17 cellular contexts compared by ENCODE assay signal in the genomic region with DNA sequence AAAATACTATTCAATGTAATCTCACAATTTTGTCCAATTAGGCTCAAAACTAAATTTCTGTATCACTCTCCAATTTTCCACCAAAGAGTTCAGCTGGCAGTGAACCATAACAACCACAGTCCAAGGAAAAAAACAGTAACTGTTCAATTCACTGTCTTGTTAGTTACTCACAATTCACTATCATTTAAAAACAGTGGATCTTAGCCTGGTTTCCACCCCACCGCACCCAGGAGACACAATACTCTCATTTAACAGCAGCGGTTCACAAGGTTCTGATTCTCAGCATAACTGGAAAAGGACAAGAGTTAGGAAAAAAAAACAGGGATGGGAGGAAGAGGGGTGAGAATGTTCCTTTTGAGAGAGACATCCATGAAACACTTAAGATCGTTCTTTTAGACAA. TPM values are rescaled to one million over a fixed set of nuclear protein-coding genes. Genes with fewer than 3 reads are reported as not detected.
DNase-seq lines count a peak whose midpoint lies in the region; ATAC-seq and TF ChIP-seq lines count a peak whose summit lies in the region.
"Had no signal": no experiment of that assay in that cellular context is flagged by ENCODE, and none has a peak within 500 bp of the region (broad histone marks: within the 10 kb centered on the region; RNA-seq: fewer than 3 reads in every experiment).

No MANE protein-coding gene starts in this region.

- TF ChIP-seq CTCF in heart right ventricle (IDR thresholded peaks at IDR 0.05): no peak

- H3K27me3 Mint-ChIP-seq in activated naive CD4-positive, alpha-beta T cell treated with anti-CD3 and anti-CD28 coated beads for 36 hours (ENCODE audit: low read depth): no peaks in the 10 kb centered on the region
- H3K27me3 Mint-ChIP-seq in activated T-helper 1 cell treated with anti-CD3 and anti-CD28 coated beads, Interleukin-12 subunit alpha, Interleukin-12 subunit beta, Interleukin-2, Interleukin-4 antibody, amounts not matched to agents 30 ng/mL and 10 ng/mL and 1 ng/mL, durations not matched to agents 14 hours and 24 hours and 36 hours (ENCODE audit: insufficient read depth): no peaks in the 10 kb centered on the region
- no peaks in the 10 kb centered on the region for H3K27me3 Mint-ChIP-seq in activated T-helper 2 cell treated with anti-CD3 and anti-CD28 coated beads, Interferon-gamma antibody, Interleukin-2, Interleukin-4, amounts not matched to agents 10 μg/mL and 5 μg/mL and 100 μg/mL, durations not matched to agents 14 hours and 24 hours and 36 hours (ENCODE audit: low read depth)

- intact Hi-C loops in activated naive CD4-positive, alpha-beta T cell treated with anti-CD3 and anti-CD28 coated beads for 36 hours (cut with micrococcal nuclease): loop anchor here (1.0 kb wide), 4 partner anchors 96 to 239 kb away; no protein-coding TSS in a partner anchor
- intact Hi-C loops in heart right ventricle (cut with DNase I): loop anchor here in 7 of 10 donors (2.0 to 10.0 kb wide), 9 partner anchors 40 to 240 kb away; a partner anchor contains a TSS
- intact Hi-C loops in activated T-helper 1 cell treated with anti-CD3 and anti-CD28 coated beads, Interleukin-12 subunit alpha, Interleukin-12 subunit beta, Interleukin-2, Interleukin-4 antibody, amounts not matched to agents 30 ng/mL and 10 ng/mL and 1 ng/mL, durations not matched to agents 14 hours and 24 hours and 36 hours (cut with micrococcal nuclease): loop anchor here (1.0 to 5.0 kb wide), 6 partner anchors 35 to 238 kb away; a partner anchor contains a TSS
- intact Hi-C loops in activated T-helper 2 cell treated with anti-CD3 and anti-CD28 coated beads, Interferon-gamma antibody, Interleukin-2, Interleukin-4, amounts not matched to agents 10 μg/mL and 5 μg/mL and 100 μg/mL, durations not matched to agents 14 hours and 24 hours and 36 hours (cut with micrococcal nuclease): loop anchor here (1.0 to 5.0 kb wide), 5 partner anchors 40 to 240 kb away; a partner anchor contains a TSS

- DNase-seq in activated naive CD4-positive, alpha-beta T cell treated with anti-CD3 and anti-CD28 coated beads for 36 hours: no peak
- DNase-seq in activated naive CD4-positive, alpha-beta T cell treated with Interleukin-2 at 50 U/mL for 16 hours: no peak
- DNase-seq in heart right ventricle: no peak
- no peak for DNase-seq in stimulated activated effector memory CD8-positive, alpha-beta T cell treated with anti-CD3 and anti-CD28 coated beads, Interleukin-12 subunit alpha, Interleukin-12 subunit beta, amount 100 ng/mL, for 72 hours (ENCODE audit: low spot score in 2 of 2)
- no peak for DNase-seq in activated T-helper 1 cell treated with anti-CD3 and anti-CD28 coated beads, Interleukin-12 subunit alpha, Interleukin-12 subunit beta, Interleukin-2, Interleukin-4 antibody, amounts not matched to agents 30 ng/mL and 10 ng/mL and 1 ng/mL, durations not matched to agents 14 hours and 24 hours and 36 hours (ENCODE audit: low spot score)
- DNase-seq in activated T-helper 2 cell treated with anti-CD3 and anti-CD28 coated beads, Interferon-gamma antibody, Interleukin-2, Interleukin-4, amounts not matched to agents 10 μg/mL and 5 μg/mL and 100 μg/mL, durations not matched to agents 14 hours and 24 hours and 36 hours (ENCODE audit: low spot score): no peak
- DNase-seq: activated CD8-positive, alpha-beta memory T cell treated with anti-CD3 and anti-CD28 coated beads for 24 hours; amygdala; effector CD8-positive, alpha-beta T cell; glutamatergic neuron; left colon; NCI-H2081; occipital lobe; stimulated activated CD4-positive, alpha-beta T cell treated with anti-CD3 and anti-CD28 coated beads, Interleukin-15, amount 100 ng/mL, for 24 hours had no signal

- no peak overlapping the region for H3K27ac ChIP-seq in heart right ventricle

- H3K9me3 Mint-ChIP-seq in activated naive CD4-positive, alpha-beta T cell treated with anti-CD3 and anti-CD28 coated beads for 36 hours: no peaks in the 10 kb centered on the region
- H3K9me3 Mint-ChIP-seq in stimulated activated effector memory CD8-positive, alpha-beta T cell treated with anti-CD3 and anti-CD28 coated beads, Interleukin-12 subunit alpha, Interleukin-12 subunit beta, amount 100 ng/mL, for 72 hours: no peaks in the 10 kb centered on the region
- H3K9me3 Mint-ChIP-seq in activated T-helper 1 cell treated with anti-CD3 and anti-CD28 coated beads, Interleukin-12 subunit alpha, Interleukin-12 subunit beta, Interleukin-2, Interleukin-4 antibody, amounts not matched to agents 30 ng/mL and 10 ng/mL and 1 ng/mL, durations not matched to agents 14 hours and 24 hours and 36 hours: no peaks in the 10 kb centered on the region
- no peaks in the 10 kb centered on the region for H3K9me3 Mint-ChIP-seq in activated T-helper 2 cell treated with anti-CD3 and anti-CD28 coated beads, Interferon-gamma antibody, Interleukin-2, Interleukin-4, amounts not matched to agents 10 μg/mL and 5 μg/mL and 100 μg/mL, durations not matched to agents 14 hours and 24 hours and 36 hours

- peaks cover 40% of the 10 kb centered on the region for H3K4me1 Mint-ChIP-seq in activated naive CD4-positive, alpha-beta T cell treated with anti-CD3 and anti-CD28 coated beads for 36 hours (ENCODE audit: low read depth)
- H3K4me1 Mint-ChIP-seq in stimulated activated effector memory CD8-positive, alpha-beta T cell treated with anti-CD3 and anti-CD28 coated beads, Interleukin-12 subunit alpha, Interleukin-12 subunit beta, amount 100 ng/mL, for 72 hours: peaks cover 34% of the 10 kb centered on the region
- H3K4me1 Mint-ChIP-seq in activated T-helper 1 cell treated with anti-CD3 and anti-CD28 coated beads, Interleukin-12 subunit alpha, Interleukin-12 subunit beta, Interleukin-2, Interleukin-4 antibody, amounts not matched to agents 30 ng/mL and 10 ng/mL and 1 ng/mL, durations not matched to agents 14 hours and 24 hours and 36 hours (ENCODE audit: low read depth): peaks cover 21% of the 10 kb centered on the region
- peaks cover 22% of the 10 kb centered on the region for H3K4me1 Mint-ChIP-seq in activated T-helper 2 cell treated with anti-CD3 and anti-CD28 coated beads, Interferon-gamma antibody, Interleukin-2, Interleukin-4, amounts not matched to agents 10 μg/mL and 5 μg/mL and 100 μg/mL, durations not matched to agents 14 hours and 24 hours and 36 hours (ENCODE audit: low read depth)

- no peaks in the 10 kb centered on the region for H3K36me3 Mint-ChIP-seq in activated naive CD4-positive, alpha-beta T cell treated with anti-CD3 and anti-CD28 coated beads for 36 hours (ENCODE audit: low read depth)
- peaks cover 13% of the 10 kb centered on the region for H3K36me3 Mint-ChIP-seq in stimulated activated effector memory CD8-positive, alpha-beta T cell treated with anti-CD3 and anti-CD28 coated beads, Interleukin-12 subunit alpha, Interleukin-12 subunit beta, amount 100 ng/mL, for 72 hours
- H3K36me3 Mint-ChIP-seq in activated T-helper 1 cell treated with anti-CD3 and anti-CD28 coated beads, Interleukin-12 subunit alpha, Interleukin-12 subunit beta, Interleukin-2, Interleukin-4 antibody, amounts not matched to agents 30 ng/mL and 10 ng/mL and 1 ng/mL, durations not matched to agents 14 hours and 24 hours and 36 hours (ENCODE audit: low read depth): peaks cover 4% of the 10 kb centered on the region
- peaks cover 3% of the 10 kb centered on the region for H3K36me3 Mint-ChIP-seq in activated T-helper 2 cell treated with anti-CD3 and anti-CD28 coated beads, Interferon-gamma antibody, Interleukin-2, Interleukin-4, amounts not matched to agents 10 μg/mL and 5 μg/mL and 100 μg/mL, durations not matched to agents 14 hours and 24 hours and 36 hours (ENCODE audit: low read depth)

- 58 to 61% methylated on average over 3 of the region's 3 CpGs for WGBS in heart right ventricle, 2 donors

- H3K27ac Mint-ChIP-seq in activated naive CD4-positive, alpha-beta T cell treated with anti-CD3 and anti-CD28 coated beads for 36 hours: peak overlapping the region; percentile 76
- peak overlapping the region; percentile 41 for H3K27ac Mint-ChIP-seq in stimulated activated effector memory CD8-positive, alpha-beta T cell treated with anti-CD3 and anti-CD28 coated beads, Interleukin-12 subunit alpha, Interleukin-12 subunit beta, amount 100 ng/mL, for 72 hours
- H3K27ac Mint-ChIP-seq in activated T-helper 1 cell treated with anti-CD3 and anti-CD28 coated beads, Interleukin-12 subunit alpha, Interleukin-12 subunit beta, Interleukin-2, Interleukin-4 antibody, amounts not matched to agents 30 ng/mL and 10 ng/mL and 1 ng/mL, durations not matched to agents 14 hours and 24 hours and 36 hours: no peak overlapping the region
- no peak overlapping the region for H3K27ac Mint-ChIP-seq in activated T-helper 2 cell treated with anti-CD3 and anti-CD28 coated beads, Interferon-gamma antibody, Interleukin-2, Interleukin-4, amounts not matched to agents 10 μg/mL and 5 μg/mL and 100 μg/mL, durations not matched to agents 14 hours and 24 hours and 36 hours

- ATAC-seq in SK-N-SH treated with all-trans-retinoic acid at 6 μM for 48 hours (peak; percentile 28; the same call in 2 of the 3 replicates), heart right ventricle (peak in 5 of 8 donors; percentile 41 to 65 (median 58)), HG03432 (IDR thresholded peaks at IDR 0.05; ENCODE audit: unreplicated experiment) (no peak)
- ATAC-seq in stimulated activated effector memory CD8-positive, alpha-beta T cell treated with anti-CD3 and anti-CD28 coated beads, Interleukin-12 subunit alpha, Interleukin-12 subunit beta, amount 100 ng/mL, for 72 hours: no peak
- ATAC-seq: HCT116 had no signal

- H3K4me1 ChIP-seq in heart right ventricle: peaks cover 0 to 63% (median 56%) of the 10 kb centered on the region in 9 donors

- CTCF ChIA-PET in activated naive CD4-positive, alpha-beta T cell treated with anti-CD3 and anti-CD28 coated beads for 36 hours (lab: Charles Lee): interaction anchor here (0.7 to 3.9 kb wide), 11 partner anchors 11 to 472 kb away, joined by 3 to 24 read pairs (median 5); no protein-coding TSS in a partner anchor

- no peaks in the 10 kb centered on the region for H3K9me3 ChIP-seq in heart right ventricle

- no peak overlapping the region for H3K4me3 ChIP-seq in heart right ventricle

- H3K36me3 ChIP-seq in heart right ventricle: no peaks in the 10 kb centered on the region

- H3K27me3 ChIP-seq in heart right ventricle: no peaks in the 10 kb centered on the region

- H3K4me3 Mint-ChIP-seq in activated naive CD4-positive, alpha-beta T cell treated with anti-CD3 and anti-CD28 coated beads for 36 hours: no peak overlapping the region
- peak overlapping the region; percentile 22 for H3K4me3 Mint-ChIP-seq in stimulated activated effector memory CD8-positive, alpha-beta T cell treated with anti-CD3 and anti-CD28 coated beads, Interleukin-12 subunit alpha, Interleukin-12 subunit beta, amount 100 ng/mL, for 72 hours
- no peak overlapping the region for H3K4me3 Mint-ChIP-seq in activated T-helper 1 cell treated with anti-CD3 and anti-CD28 coated beads, Interleukin-12 subunit alpha, Interleukin-12 subunit beta, Interleukin-2, Interleukin-4 antibody, amounts not matched to agents 30 ng/mL and 10 ng/mL and 1 ng/mL, durations not matched to agents 14 hours and 24 hours and 36 hours
- no peak overlapping the region for H3K4me3 Mint-ChIP-seq in activated T-helper 2 cell treated with anti-CD3 and anti-CD28 coated beads, Interferon-gamma antibody, Interleukin-2, Interleukin-4, amounts not matched to agents 10 μg/mL and 5 μg/mL and 100 μg/mL, durations not matched to agents 14 hours and 24 hours and 36 hours (ENCODE audit: low read depth)

RNA-seq across cellular contexts. Expression of a gene that starts 40.5 kb away (rescaled TPM):
- 10 to 100 TPM; 42.4 to 46.0 TPM for total RNA-seq in activated naive CD4-positive, alpha-beta T cell treated with anti-CD3 and anti-CD28 coated beads for 36 hours
- 10 to 100 TPM; 53.8 to 76.5 (median 67.0) TPM for total RNA-seq in heart right ventricle
- 10 to 100 TPM in 1 of 2 donors, 1 to 10 TPM in 1; 9.4 to 12.4 TPM for polyA plus RNA-seq in heart right ventricle
- 65.5 and 66.1 TPM in 2 replicates for total RNA-seq in activated T-helper 1 cell treated with anti-CD3 and anti-CD28 coated beads, Interleukin-12 subunit alpha, Interleukin-12 subunit beta, Interleukin-2, Interleukin-4 antibody, amounts not matched to agents 30 ng/mL and 10 ng/mL and 1 ng/mL, durations not matched to agents 14 hours and 24 hours and 36 hours
- 49.0 and 52.5 TPM in 2 replicates for total RNA-seq in activated T-helper 2 cell treated with anti-CD3 and anti-CD28 coated beads, Interferon-gamma antibody, Interleukin-2, Interleukin-4, amounts not matched to agents 10 μg/mL and 5 μg/mL and 100 μg/mL, durations not matched to agents 14 hours and 24 hours and 36 hours

Comparison
In these comparisons a context has a peak if more than half of its experiments do, and no peak if none do; other contexts are left out.
1. H3K27ac Mint-ChIP-seq: peak in activated naive CD4-positive, alpha-beta T cell treated with anti-CD3 and anti-CD28 coated beads for 36 hours (single experiment) and stimulated activated effector memory CD8-positive, alpha-beta T cell treated with anti-CD3 and anti-CD28 coated beads, Interleukin-12 subunit alpha, Interleukin-12 subunit beta, amount 100 ng/mL, for 72 hours (single experiment); none in activated T-helper 1 cell treated with anti-CD3 and anti-CD28 coated beads, Interleukin-12 subunit alpha, Interleukin-12 subunit beta, Interleukin-2, Interleukin-4 antibody, amounts not matched to agents 30 ng/mL and 10 ng/mL and 1 ng/mL, durations not matched to agents 14 hours and 24 hours and 36 hours (single experiment) and activated T-helper 2 cell treated with anti-CD3 and anti-CD28 coated beads, Interferon-gamma antibody, Interleukin-2, Interleukin-4, amounts not matched to agents 10 μg/mL and 5 μg/mL and 100 μg/mL, durations not matched to agents 14 hours and 24 hours and 36 hours (single experiment).
2. ATAC-seq: peak in SK-N-SH treated with all-trans-retinoic acid at 6 μM for 48 hours (single experiment) and heart right ventricle (5 of 8); none in stimulated activated effector memory CD8-positive, alpha-beta T cell treated with anti-CD3 and anti-CD28 coated beads, Interleukin-12 subunit alpha, Interleukin-12 subunit beta, amount 100 ng/mL, for 72 hours (single experiment) and HG03432 (single experiment).